In genomic region chr6:48978016-48978415, GRCh38 we compare ENCODE assay signal across 18 cellular contexts.
"Had no signal": no experiment of that assay in that cellular context is flagged by ENCODE, and none has a peak within 500 bp of the region (broad histone marks: within the 10 kb centered on the region; RNA-seq: fewer than 3 reads in every experiment).

No MANE protein-coding gene starts in this region.

- DNase-seq: activated CD4-positive, alpha-beta T cell treated with anti-CD3 and anti-CD28 coated beads for 1 hour; activated CD4-positive, alpha-beta T cell treated with anti-CD3 and anti-CD28 coated beads, Interleukin-2, amount 50 U/mL, for 48 hours; activated CD8-positive, alpha-beta memory T cell treated with anti-CD3 and anti-CD28 coated beads, Interleukin-2, amount 10 ng/mL, durations not matched to agents 7 days and 5 days; activated effector memory CD4-positive, alpha-beta T cell treated with Interleukin-2 at 50 U/mL for 16 hours; activated T-cell treated with anti-CD3 and anti-CD28 coated beads, Interleukin-2, amount 50 U/mL, for 24 hours; amygdala; brain microvascular endothelial cell; endodermal cell; immature natural killer cell; left cardiac atrium; naive thymus-derived CD4-positive, alpha-beta T cell; retina; stomach; T-helper 9 cell; tibial artery had no signal

- H3K27me3 ChIP-seq: brain microvascular endothelial cell, esophagus muscularis mucosa, stomach, tibial artery had no signal

- H3K27ac Mint-ChIP-seq: activated CD8-positive, alpha-beta memory T cell treated with anti-CD3 and anti-CD28 coated beads, Interleukin-2, amount 10 ng/mL, durations not matched to agents 7 days and 5 days; activated naive CD4-positive, alpha-beta T cell treated with anti-CD3 and anti-CD28 coated beads, Interleukin-2, amount 50 U/mL, for 24 hours; activated T-cell treated with anti-CD3 and anti-CD28 coated beads, Interleukin-2, amount 50 U/mL, for 24 hours; endodermal cell; immature natural killer cell; naive thymus-derived CD4-positive, alpha-beta T cell had no signal

- ATAC-seq: activated CD8-positive, alpha-beta memory T cell treated with anti-CD3 and anti-CD28 coated beads, Interleukin-2, amount 10 ng/mL, durations not matched to agents 7 days and 5 days; left cardiac atrium; naive thymus-derived CD4-positive, alpha-beta T cell had no signal

- H3K4me1 ChIP-seq: esophagus muscularis mucosa, stomach, tibial artery had no signal

- H3K4me1 Mint-ChIP-seq: activated CD8-positive, alpha-beta memory T cell treated with anti-CD3 and anti-CD28 coated beads, Interleukin-2, amount 10 ng/mL, durations not matched to agents 7 days and 5 days; activated naive CD4-positive, alpha-beta T cell treated with anti-CD3 and anti-CD28 coated beads, Interleukin-2, amount 50 U/mL, for 24 hours; endodermal cell; immature natural killer cell; naive thymus-derived CD4-positive, alpha-beta T cell had no signal

- H3K36me3 Mint-ChIP-seq: activated CD8-positive, alpha-beta memory T cell treated with anti-CD3 and anti-CD28 coated beads, Interleukin-2, amount 10 ng/mL, durations not matched to agents 7 days and 5 days; activated naive CD4-positive, alpha-beta T cell treated with anti-CD3 and anti-CD28 coated beads, Interleukin-2, amount 50 U/mL, for 24 hours; immature natural killer cell; naive thymus-derived CD4-positive, alpha-beta T cell had no signal

- H3K4me3 ChIP-seq: esophagus muscularis mucosa, lung, stomach, tibial artery had no signal

- H3K27ac ChIP-seq: brain microvascular endothelial cell, esophagus muscularis mucosa, stomach, tibial artery had no signal

- H3K9me3 Mint-ChIP-seq: activated naive CD4-positive, alpha-beta T cell treated with anti-CD3 and anti-CD28 coated beads, Interleukin-2, amount 50 U/mL, for 24 hours had no signal

- H3K4me3 Mint-ChIP-seq: activated CD8-positive, alpha-beta memory T cell treated with anti-CD3 and anti-CD28 coated beads, Interleukin-2, amount 10 ng/mL, durations not matched to agents 7 days and 5 days; activated naive CD4-positive, alpha-beta T cell treated with anti-CD3 and anti-CD28 coated beads, Interleukin-2, amount 50 U/mL, for 24 hours; activated T-cell treated with anti-CD3 and anti-CD28 coated beads, Interleukin-2, amount 50 U/mL, for 24 hours; endodermal cell; immature natural killer cell; naive thymus-derived CD4-positive, alpha-beta T cell had no signal

- H3K27me3 Mint-ChIP-seq: activated CD8-positive, alpha-beta memory T cell treated with anti-CD3 and anti-CD28 coated beads, Interleukin-2, amount 10 ng/mL, durations not matched to agents 7 days and 5 days; activated naive CD4-positive, alpha-beta T cell treated with anti-CD3 and anti-CD28 coated beads, Interleukin-2, amount 50 U/mL, for 24 hours; activated T-cell treated with anti-CD3 and anti-CD28 coated beads, Interleukin-2, amount 50 U/mL, for 24 hours; naive thymus-derived CD4-positive, alpha-beta T cell had no signal

- H3K9me3 ChIP-seq: esophagus muscularis mucosa, tibial artery had no signal

- H3K36me3 ChIP-seq: brain microvascular endothelial cell, esophagus muscularis mucosa, stomach, tibial artery had no signal
